ENCODE assay signal across 8 cellular contexts in genomic region chr11:30356388-30356787, GRCh38.
"Had no signal": no experiment of that assay in that cellular context is flagged by ENCODE, and none has a peak within 500 bp of the region (broad histone marks: within the 10 kb centered on the region; RNA-seq: fewer than 3 reads in every experiment).

No MANE protein-coding gene starts in this region.

- H3K4me1 ChIP-seq: HAP-1 had no signal

- H3K36me3 ChIP-seq: HAP-1 had no signal

- FAIRE-seq: HTR-8/SVneo had no signal

- H2AFZ ChIP-seq: GM23338 had no signal

- H3K4me2 ChIP-seq: GM23338, KMS-11 had no signal

- ATAC-seq: GM23338, HCT116 had no signal

- H3K4me3 ChIP-seq: GM23338, HAP-1 had no signal

- DNase-seq: H7, HFFc6, KBM-7 had no signal

- H3K27ac ChIP-seq: KMS-11 had no signal

- H3K9me3 ChIP-seq: HAP-1 had no signal

- H3K9ac ChIP-seq: KMS-11 had no signal
